ENCODE assay signal across 8 cellular contexts in genomic region chr2:73896362-73897239, GRCh38. TPM values are rescaled to one million over a fixed set of nuclear protein-coding genes. Genes with fewer than 3 reads are reported as not detected.
DNase-seq lines count a peak whose midpoint lies in the region; ATAC-seq and TF ChIP-seq lines count a peak whose summit lies in the region.

No MANE protein-coding gene starts in this region.

- DNase-seq in heart right ventricle (peak in 1 of 2 donors; percentile 21), Right ventricle myocardium inferior (ENCODE audit: missing footprints) (no peak), Peyer's patch (peak in 1 of 3 donors; percentile 53), epithelial cell of proximal tubule (ENCODE audit: low read depth) (peak; percentile 49), posterior cingulate gyrus (no peak), DMS153 treated with DMSO at 0.1 percent for 48 hours (lab: John Stamatoyannopoulos, UW; ENCODE audit: unreplicated experiment) (no peak)
- peak; percentile 19 to 76 for DNase-seq in stimulated activated effector memory CD8-positive, alpha-beta T cell treated with anti-CD3 and anti-CD28 coated beads, Interleukin-12 subunit alpha, Interleukin-12 subunit beta, amount 100 ng/mL, for 72 hours (ENCODE audit: low spot score in 2 of 2)
- no peak for DNase-seq in stimulated activated naive CD4-positive, alpha-beta T cell treated with Interleukin-2 at 50 U/mL for 16 hours (lab: John Stamatoyannopoulos, UW)

- H3K27me3 ChIP-seq in heart right ventricle (no peaks in the 10 kb centered on the region), Peyer's patch (no peaks in the 10 kb centered on the region)

- H3K4me1 Mint-ChIP-seq in stimulated activated effector memory CD8-positive, alpha-beta T cell treated with anti-CD3 and anti-CD28 coated beads, Interleukin-12 subunit alpha, Interleukin-12 subunit beta, amount 100 ng/mL, for 72 hours, result peaks cover 39% of the 10 kb centered on the region

- peak overlapping the region in 2 of 10 donors; percentile 15 to 20 for H3K27ac ChIP-seq in heart right ventricle
- peak overlapping the region in 3 of 4 donors; percentile 27 to 88 (median 72) for H3K27ac ChIP-seq in Peyer's patch

- ATAC-seq in heart right ventricle, result peak in 5 of 8 donors; percentile 42 to 70 (median 52)
- no peak for ATAC-seq in Right ventricle myocardium inferior
- peak; percentile 96 for ATAC-seq in stimulated activated effector memory CD8-positive, alpha-beta T cell treated with anti-CD3 and anti-CD28 coated beads, Interleukin-12 subunit alpha, Interleukin-12 subunit beta, amount 100 ng/mL, for 72 hours

- H3K9me3 ChIP-seq in heart right ventricle (no peaks in the 10 kb centered on the region), Peyer's patch (no peaks in the 10 kb centered on the region)

- no peak for TF ChIP-seq POLR2A in Peyer's patch (IDR thresholded peaks at IDR 0.05)

- H3K4me3 Mint-ChIP-seq in stimulated activated effector memory CD8-positive, alpha-beta T cell treated with anti-CD3 and anti-CD28 coated beads, Interleukin-12 subunit alpha, Interleukin-12 subunit beta, amount 100 ng/mL, for 72 hours, result peak overlapping the region; percentile 61

- peaks cover 6% of the 10 kb centered on the region for H3K36me3 Mint-ChIP-seq in stimulated activated effector memory CD8-positive, alpha-beta T cell treated with anti-CD3 and anti-CD28 coated beads, Interleukin-12 subunit alpha, Interleukin-12 subunit beta, amount 100 ng/mL, for 72 hours

- H3K9me3 Mint-ChIP-seq in stimulated activated effector memory CD8-positive, alpha-beta T cell treated with anti-CD3 and anti-CD28 coated beads, Interleukin-12 subunit alpha, Interleukin-12 subunit beta, amount 100 ng/mL, for 72 hours, result no peaks in the 10 kb centered on the region

- no peak overlapping the region for H3K4me3 ChIP-seq in heart right ventricle
- peak overlapping the region in 2 of 4 donors; percentile 16 to 46 for H3K4me3 ChIP-seq in Peyer's patch
- H3K4me3 ChIP-seq in epithelial cell of proximal tubule (ENCODE audit: low read depth, low read length), result no peak overlapping the region

- intact Hi-C loops in heart right ventricle (cut with DNase I), result no loop called here
- intact Hi-C loops in Right ventricle myocardium inferior (cut with DNase I), result no loop called here
- intact Hi-C loops in posterior cingulate gyrus (cut with DNase I), result no loop called here

- H3K4me1 ChIP-seq in heart right ventricle, result peaks cover 0 to 13% (median 0%) of the 10 kb centered on the region in 9 donors
- H3K4me1 ChIP-seq in Peyer's patch, result peaks cover 0 to 10% (median 0%) of the 10 kb centered on the region in 4 donors

- 63 to 65% methylated on average over 15 of the region's 15 CpGs for WGBS in heart right ventricle, 2 donors

- TF ChIP-seq CTCF in heart right ventricle (IDR thresholded peaks at IDR 0.05) (no peak), Peyer's patch (IDR thresholded peaks at IDR 0.05) (no peak), epithelial cell of proximal tubule (conservative IDR thresholded peaks at IDR 0.05; ENCODE audit: low read depth, low read length) (no peak)

- peak overlapping the region; percentile 92 for H3K27ac Mint-ChIP-seq in stimulated activated effector memory CD8-positive, alpha-beta T cell treated with anti-CD3 and anti-CD28 coated beads, Interleukin-12 subunit alpha, Interleukin-12 subunit beta, amount 100 ng/mL, for 72 hours

- H3K36me3 ChIP-seq in heart right ventricle, result no peaks in the 10 kb centered on the region
- H3K36me3 ChIP-seq in Peyer's patch, result no peaks in the 10 kb centered on the region

RNA-seq across cellular contexts. Expression of gene ACTG2, which starts 3.8 kb away (rescaled TPM):
- total RNA-seq in heart right ventricle, result 1 to 10 TPM in 6 of 10 donors, under 1 TPM in 4; 0.52 to 3.7 (median 1.4) TPM
- 10 to 100 TPM in 1 of 2 donors, 1 to 10 TPM in 1; 5.6 to 44.1 TPM for polyA plus RNA-seq in heart right ventricle
- total RNA-seq in Right ventricle myocardium inferior, result 1.9 TPM
- total RNA-seq in Peyer's patch, result 100 to 1,000 TPM in 1 of 4 donors, 10 to 100 TPM in 3; 27.5 to 140 (median 40.0) TPM
- not detected in 2 replicates for total RNA-seq in epithelial cell of proximal tubule

RNA-seq across cellular contexts. Expression of gene DGUOK, which starts 30.1 kb away (rescaled TPM):
- total RNA-seq in heart right ventricle (10 to 100 TPM; 18.7 to 29.4 (median 22.6) TPM), Right ventricle myocardium inferior (17.9 TPM), Peyer's patch (10 to 100 TPM; 24.2 to 44.5 (median 39.7) TPM), epithelial cell of proximal tubule (65.6 and 87.8 TPM in 2 replicates)
- 10 to 100 TPM; 38.7 to 56.2 TPM for polyA plus RNA-seq in heart right ventricle

Comparison
In these comparisons a context has a peak if more than half of its experiments do, and no peak if none do; other contexts are left out.
1. DNase-seq: peak in epithelial cell of proximal tubule (single experiment) and stimulated activated effector memory CD8-positive, alpha-beta T cell treated with anti-CD3 and anti-CD28 coated beads, Interleukin-12 subunit alpha, Interleukin-12 subunit beta, amount 100 ng/mL, for 72 hours (2 of 2); none in Right ventricle myocardium inferior (single experiment), posterior cingulate gyrus (0 of 10), stimulated activated naive CD4-positive, alpha-beta T cell treated with Interleukin-2 at 50 U/mL for 16 hours (single experiment) and DMS153 treated with DMSO at 0.1 percent for 48 hours (single experiment).